15 cellular contexts compared by ENCODE assay signal in genomic region chr19:43372462-43372861, GRCh38. TPM values are rescaled to one million over a fixed set of nuclear protein-coding genes. Genes with fewer than 3 reads are reported as not detected.
"Had no signal": no experiment of that assay in that cellular context is flagged by ENCODE, and none has a peak within 500 bp of the region (broad histone marks: within the 10 kb centered on the region; RNA-seq: fewer than 3 reads in every experiment).

No MANE protein-coding gene starts in this region.

- DNase-seq: activated CD4-positive, alpha-beta T cell treated with anti-CD3 and anti-CD28 coated beads, Interleukin-2, amount 10 ng/mL, durations not matched to agents 7 days and 5 days; activated CD4-positive, CD25-positive, alpha-beta regulatory T cell; activated naive CD4-positive, alpha-beta T cell treated with anti-CD3 and anti-CD28 coated beads for 36 hours; activated T-cell treated with anti-CD3 and anti-CD28 coated beads for 4 hours; hypothalamus; naive thymus-derived CD8-positive, alpha-beta T cell; retina had no signal

- H3K4me3 ChIP-seq: lung, tibial nerve, vagina had no signal

RNA-seq across cellular contexts. Expression of gene CD177, which starts 19.0 kb away (rescaled TPM):
- total RNA-seq: activated CD4-positive, alpha-beta T cell treated with anti-CD3 and anti-CD28 coated beads, Interleukin-2, amount 10 ng/mL, durations not matched to agents 7 days and 5 days; activated CD8-positive, alpha-beta memory T cell treated with anti-CD3 and anti-CD28 coated beads for 36 hours; activated naive CD4-positive, alpha-beta T cell treated with anti-CD3 and anti-CD28 coated beads for 36 hours; activated T-helper 17 cell treated with anti-CD3 and anti-CD28 coated beads, Interleukin-2, amount 50 U/mL, for 72 hours; mononuclear cell; naive thymus-derived CD8-positive, alpha-beta T cell; vagina had no signal

RNA-seq across cellular contexts. Expression of gene TEX101, which starts 42.2 kb away (rescaled TPM):
- total RNA-seq: activated CD4-positive, alpha-beta T cell treated with anti-CD3 and anti-CD28 coated beads, Interleukin-2, amount 10 ng/mL, durations not matched to agents 7 days and 5 days; activated CD8-positive, alpha-beta memory T cell treated with anti-CD3 and anti-CD28 coated beads for 36 hours; activated naive CD4-positive, alpha-beta T cell treated with anti-CD3 and anti-CD28 coated beads for 36 hours; activated T-helper 17 cell treated with anti-CD3 and anti-CD28 coated beads, Interleukin-2, amount 50 U/mL, for 72 hours; glomerular endothelial cell; lung; naive thymus-derived CD8-positive, alpha-beta T cell; subcutaneous adipose tissue; tibial nerve; vagina had no signal
